In genomic region chr11:64185323-64186204, GRCh38 we compare ENCODE assay signal across 1 cellular context.
TF ChIP-seq lines count a peak whose summit lies in the region.

Gene STIP1, plus strand, starts transcription at chr11:64186171. Its CDS starts 91 bp downstream, at chr11:64186262.

TF ChIP-seq in HepG2, 621 proteins besides CTCF, POLR2A, EP300 and RAD21 (continued from another document and continues in another):
- peak in 1 of 2 experiments; percentile 67; a peak in 2 of 4 replicates for TF ChIP-seq REST (IDR thresholded peaks at IDR 0.05; ENCODE audit: borderline replicate concordance in 1 of 2, low read depth in 1 of 2, low read length in 2 of 2)
- TF ChIP-seq MTF2 (CRISPR knock-in tag; IDR thresholded peaks at IDR 0.05; ENCODE audit: borderline replicate concordance), result no peak
- TF ChIP-seq NBN (conservative IDR thresholded peaks at IDR 0.05), result no peak
- no peak for TF ChIP-seq NFIC (IDR thresholded peaks at IDR 0.05; ENCODE audit: low read length)
- TF ChIP-seq KDM6A (CRISPR knock-in tag; IDR thresholded peaks at IDR 0.05; ENCODE audit: low read depth), result no peak
- 0 out of 2 replicates have a peak, but pooled peaks have one; percentile 13 for TF ChIP-seq E2F1 (CRISPR knock-in tag; IDR thresholded peaks at IDR 0.05)
- peak; percentile 99 for TF ChIP-seq SMAD9 (CRISPR knock-in tag; IDR thresholded peaks at IDR 0.05)
- TF ChIP-seq MAX (IDR thresholded peaks at IDR 0.05), result peak; percentile 98
- TF ChIP-seq ZXDC (CRISPR knock-in tag; IDR thresholded peaks at IDR 0.05), result peak; percentile 98
- TF ChIP-seq ZNF562 (CRISPR knock-in tag; IDR thresholded peaks at IDR 0.05; ENCODE audit: borderline replicate concordance), result no peak
- 0 out of 2 replicates have a peak, but pooled peaks have one; percentile 34 for TF ChIP-seq HOXD1 (CRISPR knock-in tag; IDR thresholded peaks at IDR 0.05)
- TF ChIP-seq CSRNP2 (CRISPR knock-in tag; conservative IDR thresholded peaks at IDR 0.05; ENCODE audit: low read depth), result no peak; the same call in 1 of the 2 replicates
- TF ChIP-seq SMARCC2 (IDR thresholded peaks at IDR 0.05), result no peak
- peak; percentile 78 for TF ChIP-seq ZBTB7B (CRISPR knock-in tag; IDR thresholded peaks at IDR 0.05)
- TF ChIP-seq TP53 (CRISPR knock-in tag; conservative IDR thresholded peaks at IDR 0.05), result no peak
- TF ChIP-seq THYN1 (CRISPR knock-in tag; IDR thresholded peaks at IDR 0.05; ENCODE audit: borderline replicate concordance, low read depth), result no peak
- TF ChIP-seq FOXJ3 (CRISPR knock-in tag; IDR thresholded peaks at IDR 0.05; ENCODE audit: borderline replicate concordance), result no peak
- no peak; the same call in 1 of the 2 replicates for TF ChIP-seq ZNF414 (CRISPR knock-in tag; IDR thresholded peaks at IDR 0.05)
- no peak; the same call in 1 of the 2 replicates for TF ChIP-seq DPF2 (CRISPR knock-in tag; IDR thresholded peaks at IDR 0.05; ENCODE audit: borderline replicate concordance, low read depth)
- no peak for TF ChIP-seq ZKSCAN8 (CRISPR knock-in tag; IDR thresholded peaks at IDR 0.05; ENCODE audit: borderline replicate concordance)
- TF ChIP-seq ELK4 (CRISPR knock-in tag; IDR thresholded peaks at IDR 0.05; ENCODE audit: borderline replicate concordance), result no peak; the same call in 1 of the 2 replicates
- no peak for TF ChIP-seq ATF6 (CRISPR knock-in tag; conservative IDR thresholded peaks at IDR 0.05)
- TF ChIP-seq FOXO4 (CRISPR knock-in tag; conservative IDR thresholded peaks at IDR 0.05), result 0 out of 2 replicates have a peak, but pooled peaks have one; percentile 80
- TF ChIP-seq TBX3 (IDR thresholded peaks at IDR 0.05; ENCODE audit: borderline replicate concordance), result peak; percentile 90; the same call in 1 of the 2 replicates
- peak; percentile 93 for TF ChIP-seq ZFP91 (CRISPR knock-in tag; IDR thresholded peaks at IDR 0.05; ENCODE audit: borderline replicate concordance)
- TF ChIP-seq CREB3 (CRISPR knock-in tag; IDR thresholded peaks at IDR 0.05), result 0 out of 2 replicates have a peak, but pooled peaks have one; percentile 43
- no peak for TF ChIP-seq U2AF1 (optimal IDR thresholded peaks at IDR 0.05; ENCODE audit: low read depth, low read length)
- no peak for TF ChIP-seq HMGA1 (CRISPR knock-in tag; conservative IDR thresholded peaks at IDR 0.05)
- peak; percentile 88; the same call in 1 of the 2 replicates for TF ChIP-seq ARHGAP35 (CRISPR knock-in tag; IDR thresholded peaks at IDR 0.05; ENCODE audit: borderline replicate concordance)
- no peak for TF ChIP-seq GTF3A (CRISPR knock-in tag; conservative IDR thresholded peaks at IDR 0.05)
- TF ChIP-seq SP4 (CRISPR knock-in tag; IDR thresholded peaks at IDR 0.05), result peak; percentile 70
- TF ChIP-seq TFAP4 (IDR thresholded peaks at IDR 0.05; ENCODE audit: borderline replicate concordance, low read depth), result peak; percentile 28; the same call in 1 of the 2 replicates
- TF ChIP-seq ZNF101 (CRISPR knock-in tag; IDR thresholded peaks at IDR 0.05; ENCODE audit: borderline replicate concordance, low read depth), result no peak
- TF ChIP-seq PATZ1 (CRISPR knock-in tag; IDR thresholded peaks at IDR 0.05), result peak; percentile 34; the same call in 1 of the 2 replicates
- no peak for TF ChIP-seq ZNF460 (CRISPR knock-in tag; IDR thresholded peaks at IDR 0.05; ENCODE audit: borderline replicate concordance)
